1 cellular context compared by ENCODE assay signal in the genomic region with DNA sequence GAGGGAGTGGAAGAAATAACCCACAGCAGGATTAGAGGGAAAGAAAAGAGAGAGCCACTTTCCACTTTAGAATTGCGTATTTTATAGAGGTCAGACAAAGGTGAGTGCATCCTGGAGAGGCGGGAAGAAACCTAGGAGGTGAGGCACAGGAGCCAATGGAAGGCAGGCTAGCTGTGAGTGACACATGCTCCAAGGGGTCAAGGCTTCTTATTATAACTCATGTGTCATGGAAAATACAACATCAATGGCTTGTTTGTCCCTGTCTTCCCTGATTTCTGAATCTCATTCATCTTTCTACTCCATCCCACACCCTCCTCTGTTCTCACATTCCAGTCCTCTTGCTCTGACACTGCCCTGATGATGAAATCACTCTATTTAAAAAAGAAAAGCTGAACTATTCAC.
TF ChIP-seq lines count a peak whose summit lies in the region.

No MANE protein-coding gene starts in this region.

TF ChIP-seq in GM23338, 12 proteins besides CTCF, POLR2A, EP300 and RAD21 (continued from another document):
- TF ChIP-seq, protein P1, sequence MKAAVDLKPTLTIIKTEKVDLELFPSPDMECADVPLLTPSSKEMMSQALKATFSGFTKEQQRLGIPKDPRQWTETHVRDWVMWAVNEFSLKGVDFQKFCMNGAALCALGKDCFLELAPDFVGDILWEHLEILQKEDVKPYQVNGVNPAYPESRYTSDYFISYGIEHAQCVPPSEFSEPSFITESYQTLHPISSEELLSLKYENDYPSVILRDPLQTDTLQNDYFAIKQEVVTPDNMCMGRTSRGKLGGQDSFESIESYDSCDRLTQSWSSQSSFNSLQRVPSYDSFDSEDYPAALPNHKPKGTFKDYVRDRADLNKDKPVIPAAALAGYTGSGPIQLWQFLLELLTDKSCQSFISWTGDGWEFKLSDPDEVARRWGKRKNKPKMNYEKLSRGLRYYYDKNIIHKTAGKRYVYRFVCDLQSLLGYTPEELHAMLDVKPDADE (IDR thresholded peaks at IDR 0.05), result no peak
- TF ChIP-seq EZH2 (IDR thresholded peaks at IDR 0.05; ENCODE audit: low read depth, unreplicated experiment) (no peak), CREB1 (CRISPR knock-in tag; IDR thresholded peaks at IDR 0.05; ENCODE audit: low read depth) (no peak), NANOG (IDR thresholded peaks at IDR 0.05; ENCODE audit: borderline replicate concordance) (no peak), POLR2AphosphoS5 (IDR thresholded peaks at IDR 0.05; ENCODE audit: low read depth) (no peak), EZH2phosphoT487 (IDR thresholded peaks at IDR 0.05; ENCODE audit: unreplicated experiment) (no peak), ZNF331 (CRISPR knock-in tag; IDR thresholded peaks at IDR 0.05; ENCODE audit: low read depth) (no peak), JUNB (IDR thresholded peaks at IDR 0.05; ENCODE audit: unreplicated experiment) (no peak)
- TF ChIP-seq, protein P2, sequence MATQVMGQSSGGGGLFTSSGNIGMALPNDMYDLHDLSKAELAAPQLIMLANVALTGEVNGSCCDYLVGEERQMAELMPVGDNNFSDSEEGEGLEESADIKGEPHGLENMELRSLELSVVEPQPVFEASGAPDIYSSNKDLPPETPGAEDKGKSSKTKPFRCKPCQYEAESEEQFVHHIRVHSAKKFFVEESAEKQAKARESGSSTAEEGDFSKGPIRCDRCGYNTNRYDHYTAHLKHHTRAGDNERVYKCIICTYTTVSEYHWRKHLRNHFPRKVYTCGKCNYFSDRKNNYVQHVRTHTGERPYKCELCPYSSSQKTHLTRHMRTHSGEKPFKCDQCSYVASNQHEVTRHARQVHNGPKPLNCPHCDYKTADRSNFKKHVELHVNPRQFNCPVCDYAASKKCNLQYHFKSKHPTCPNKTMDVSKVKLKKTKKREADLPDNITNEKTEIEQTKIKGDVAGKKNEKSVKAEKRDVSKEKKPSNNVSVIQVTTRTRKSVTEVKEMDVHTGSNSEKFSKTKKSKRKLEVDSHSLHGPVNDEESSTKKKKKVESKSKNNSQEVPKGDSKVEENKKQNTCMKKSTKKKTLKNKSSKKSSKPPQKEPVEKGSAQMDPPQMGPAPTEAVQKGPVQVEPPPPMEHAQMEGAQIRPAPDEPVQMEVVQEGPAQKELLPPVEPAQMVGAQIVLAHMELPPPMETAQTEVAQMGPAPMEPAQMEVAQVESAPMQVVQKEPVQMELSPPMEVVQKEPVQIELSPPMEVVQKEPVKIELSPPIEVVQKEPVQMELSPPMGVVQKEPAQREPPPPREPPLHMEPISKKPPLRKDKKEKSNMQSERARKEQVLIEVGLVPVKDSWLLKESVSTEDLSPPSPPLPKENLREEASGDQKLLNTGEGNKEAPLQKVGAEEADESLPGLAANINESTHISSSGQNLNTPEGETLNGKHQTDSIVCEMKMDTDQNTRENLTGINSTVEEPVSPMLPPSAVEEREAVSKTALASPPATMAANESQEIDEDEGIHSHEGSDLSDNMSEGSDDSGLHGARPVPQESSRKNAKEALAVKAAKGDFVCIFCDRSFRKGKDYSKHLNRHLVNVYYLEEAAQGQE (IDR thresholded peaks at IDR 0.05; ENCODE audit: unreplicated experiment), result no peak
